ENCODE assay signal across 8 cellular contexts in the genomic region with DNA sequence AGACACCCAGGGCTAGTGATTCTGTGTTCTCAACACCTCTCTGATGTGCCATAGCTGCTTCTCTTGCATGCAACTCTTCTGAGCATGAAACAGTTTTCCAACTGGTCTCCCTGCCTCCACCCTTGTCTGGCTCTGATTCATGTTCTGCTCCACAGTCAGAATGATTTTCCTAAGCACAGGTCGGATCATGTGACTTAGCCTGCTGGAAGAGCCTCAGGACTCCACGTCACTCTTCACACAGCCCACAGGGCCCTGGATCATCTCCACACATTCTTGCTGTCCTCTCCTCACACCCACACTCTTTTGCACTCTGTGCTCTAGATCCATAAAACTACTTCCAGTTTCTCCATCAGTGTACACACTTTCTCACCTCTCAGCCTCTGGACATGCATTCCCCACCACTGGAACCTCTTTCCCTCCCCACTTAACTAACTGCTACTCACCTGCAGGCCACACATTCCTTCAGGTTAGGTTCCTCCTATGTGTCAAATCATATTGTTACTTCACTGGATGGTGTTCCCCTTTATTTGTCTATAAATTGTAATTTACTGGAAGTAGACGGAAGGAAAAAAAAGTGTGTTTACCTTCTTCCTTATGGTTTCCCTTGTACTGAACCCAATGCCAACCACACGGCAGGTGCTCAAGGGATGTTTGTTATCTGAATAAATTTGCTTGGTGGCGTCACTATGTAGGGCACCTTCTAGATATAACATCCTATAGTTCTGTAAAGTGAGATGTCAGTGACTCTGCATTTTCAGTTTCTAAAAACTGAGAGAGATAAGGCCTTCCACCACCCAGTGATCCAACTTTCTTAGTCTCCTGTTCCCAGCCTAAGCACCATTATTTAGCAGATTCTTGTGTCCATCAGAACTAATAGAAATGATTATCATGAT.
DNase-seq lines count a peak whose midpoint lies in the region; ATAC-seq and TF ChIP-seq lines count a peak whose summit lies in the region.
"Had no signal": no experiment of that assay in that cellular context is flagged by ENCODE, and none has a peak within 500 bp of the region (broad histone marks: within the 10 kb centered on the region; RNA-seq: fewer than 3 reads in every experiment).

No MANE protein-coding gene starts in this region.

- no peaks in the 10 kb centered on the region for H3K27me3 ChIP-seq in right atrium auricular region

- no peaks in the 10 kb centered on the region for H3K9me3 Mint-ChIP-seq in activated B cell treated with CpG ODN at 0.5 μM for 24 hours

- H3K27ac ChIP-seq in right atrium auricular region = peak overlapping the region; percentile 13 to 71

- no peak overlapping the region for H3K4me3 Mint-ChIP-seq in activated B cell treated with CpG ODN at 0.5 μM for 24 hours

- H3K4me3 ChIP-seq in right atrium auricular region = no peak overlapping the region

- peaks cover 41% of the 10 kb centered on the region for H3K36me3 Mint-ChIP-seq in activated B cell treated with CpG ODN at 0.5 μM for 24 hours (ENCODE audit: low read depth)

- POLR2A ChIA-PET in activated B cell treated with CpG ODN at 0.5 μM for 24 hours (lab: Charles Lee) = interaction anchor here (1.2 to 2.7 kb wide), 2 partner anchors 15 to 55 kb away, joined by 3 to 14 read pairs; no protein-coding TSS in a partner anchor

- H3K9me3 ChIP-seq in right atrium auricular region = no peaks in the 10 kb centered on the region

- intact Hi-C loops in activated B cell treated with CpG ODN at 0.5 μM for 24 hours (cut with micrococcal nuclease) = loop anchor here (2.0 kb wide), 1 partner anchor 15 kb away; no protein-coding TSS in a partner anchor

- CTCF ChIA-PET in activated B cell treated with CpG ODN at 0.5 μM for 24 hours (lab: Charles Lee) = no interaction called here

- no peaks in the 10 kb centered on the region for H3K27me3 Mint-ChIP-seq in activated B cell treated with CpG ODN at 0.5 μM for 24 hours

- DNase-seq in HK-2 (ENCODE audit: unreplicated experiment) = peak; percentile 74
- DNase-seq in activated B cell treated with CpG ODN at 0.5 μM for 24 hours = no peak
- peak; percentile 90 for DNase-seq in right atrium auricular region (ENCODE audit: low spot score)
- peak; percentile 96 for DNase-seq in stromal cell of bone marrow (ENCODE audit: low read depth)
- no peak for DNase-seq in islet precursor cell
- no peak for DNase-seq in GF-D8 (lab: John Stamatoyannopoulos, UW)
- DNase-seq: NCI-H1436 had no signal

- H3K27ac Mint-ChIP-seq in activated B cell treated with CpG ODN at 0.5 μM for 24 hours = peak overlapping the region; percentile 54

- H3K4me1 ChIP-seq in right atrium auricular region = peaks cover 0 to 52% of the 10 kb centered on the region in 2 donors

- no peak for ATAC-seq in activated B cell treated with CpG ODN at 0.5 μM for 24 hours (ENCODE audit: low read depth)
- ATAC-seq in GM19324 (IDR thresholded peaks at IDR 0.05; ENCODE audit: low FRiP score, unreplicated experiment) = no peak

- peaks cover 53% of the 10 kb centered on the region for H3K4me1 Mint-ChIP-seq in activated B cell treated with CpG ODN at 0.5 μM for 24 hours

- TF ChIP-seq CTCF in activated B cell treated with CpG ODN at 0.5 μM for 24 hours (IDR thresholded peaks at IDR 0.05) (no peak), right atrium auricular region (IDR thresholded peaks at IDR 0.05) (no peak)

- H3K36me3 ChIP-seq in right atrium auricular region = peaks cover 11% of the 10 kb centered on the region

Comparison
In these comparisons a context has a peak if more than half of its experiments do, and no peak if none do; other contexts are left out.
1. DNase-seq: peak in HK-2 (single experiment), right atrium auricular region (single experiment) and stromal cell of bone marrow (single experiment); none in activated B cell treated with CpG ODN at 0.5 μM for 24 hours (single experiment), islet precursor cell (single experiment) and GF-D8 (single experiment).